8 cellular contexts compared by ENCODE assay signal in the genomic region with DNA sequence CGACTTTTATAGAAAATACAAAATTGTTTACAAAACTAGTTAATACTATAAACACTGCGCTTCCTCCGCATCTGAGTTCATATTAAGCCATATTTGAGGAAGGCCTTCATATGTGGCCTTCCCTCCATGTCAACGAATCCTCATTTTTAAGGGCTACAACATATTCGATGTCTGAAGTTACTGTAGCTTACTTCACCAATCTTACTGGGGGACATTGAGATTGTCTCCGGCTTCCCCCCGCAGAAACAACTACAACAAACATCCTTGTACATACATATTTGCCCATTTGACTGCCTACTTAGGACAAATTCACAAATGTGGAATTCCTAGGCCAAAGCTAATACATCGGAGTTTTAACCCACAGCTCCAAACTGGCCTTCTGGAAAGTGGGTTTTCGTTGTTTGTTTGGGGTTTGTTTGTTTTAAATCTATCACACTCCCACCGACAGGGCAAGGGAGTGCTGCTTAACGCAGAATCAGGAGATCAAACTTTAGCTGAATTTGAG. TPM values are rescaled to one million over a fixed set of nuclear protein-coding genes. Genes with fewer than 3 reads are reported as not detected.
DNase-seq lines count a peak whose midpoint lies in the region; ATAC-seq and TF ChIP-seq lines count a peak whose summit lies in the region.

No MANE protein-coding gene starts in this region.

- H3K27ac ChIP-seq in AG04450 (ENCODE audit: low read depth, low read length) = peak overlapping the region; percentile 72
- H3K27ac ChIP-seq in mesendoderm (ENCODE audit: low read depth, low read length) = no peak overlapping the region

- no CpG with 5 or more reads among the region's 11 CpGs for WGBS in mesendoderm (ENCODE audit: extremely low coverage, insufficient coverage, low lambda C conversion rate)

- H2BK15ac ChIP-seq in mesendoderm (replicated peaks; ENCODE audit: low read depth) = no peak overlapping the region

- H3K56ac ChIP-seq in mesendoderm (ENCODE audit: low read length) = peak overlapping the region; percentile 82

- no peak overlapping the region for H2BK120ac ChIP-seq in mesendoderm (ENCODE audit: low read depth, low read length)

- peak; percentile 10 for ATAC-seq in HG02588 (IDR thresholded peaks at IDR 0.05; ENCODE audit: unreplicated experiment)
- no peak for ATAC-seq in GM19023 (IDR thresholded peaks at IDR 0.05; ENCODE audit: unreplicated experiment)

- H3K4me2 ChIP-seq in mesendoderm (ENCODE audit: low read length) = peak overlapping the region; percentile 19

- POLR2A ChIA-PET in AG04450 (lab: Yijun Ruan, JAX) = interaction anchor here (0.6 to 0.7 kb wide), 2 partner anchors 22 to 694 kb away, joined by 3 read pairs; no protein-coding TSS in a partner anchor

- no peak overlapping the region for H4K5ac ChIP-seq in mesendoderm (ENCODE audit: low read length)

- H3K4me3 ChIP-seq in AG04450 (ENCODE audit: low read depth, low read length) = peak overlapping the region; percentile 97
- peak overlapping the region; percentile 95 for H3K4me3 ChIP-seq in astrocyte of the cerebellum (ENCODE audit: low read depth, low read length)
- H3K4me3 ChIP-seq in mesendoderm (ENCODE audit: low read length) = peak overlapping the region; percentile 49

- H3K18ac ChIP-seq in mesendoderm (ENCODE audit: low read length) = peak overlapping the region; percentile 84

- CTCF ChIA-PET in AG04450 (lab: Charles Lee) = interaction anchor here (0.5 to 1.4 kb wide), 7 partner anchors 11 to 547 kb away, joined by 3 to 8 read pairs (median 4); a partner anchor contains a TSS

- H3K36me3 ChIP-seq in mesendoderm (ENCODE audit: control insufficient read depth, insufficient read depth, low read length) = peaks cover 2% of the 10 kb centered on the region

- H4K8ac ChIP-seq in mesendoderm (ENCODE audit: low read depth, low read length) = no peak overlapping the region

- H3K79me1 ChIP-seq in mesendoderm (ENCODE audit: low read length) = peaks cover 3% of the 10 kb centered on the region

- no peak overlapping the region for H2BK5ac ChIP-seq in mesendoderm (ENCODE audit: low read length)

- H3K23ac ChIP-seq in mesendoderm (ENCODE audit: low read length) = no peak overlapping the region

- H3K27me3 ChIP-seq in AG04450 (ENCODE audit: control insufficient read depth, insufficient read depth, low read length) = no peaks in the 10 kb centered on the region
- no peaks in the 10 kb centered on the region for H3K27me3 ChIP-seq in mesendoderm (ENCODE audit: insufficient read depth, low read length, poor library complexity)

- H3K9me3 ChIP-seq in AG04450 (ENCODE audit: control insufficient read depth, insufficient read depth, low read length) = peaks cover 6% of the 10 kb centered on the region; the same call in 1 of the 2 replicates

- peak overlapping the region; percentile 62 for H3K9ac ChIP-seq in mesendoderm (ENCODE audit: low read length)

- H3K79me2 ChIP-seq in mesendoderm (ENCODE audit: control insufficient read depth, insufficient read depth, low read length) = no peaks in the 10 kb centered on the region

- H3K4me1 ChIP-seq in mesendoderm (ENCODE audit: control insufficient read depth, low read depth, low read length) = no peaks in the 10 kb centered on the region

- no peak overlapping the region for H2AK5ac ChIP-seq in mesendoderm (ENCODE audit: low read length)

- in situ Hi-C loops in astrocyte of the cerebellum (cut with HindIII; ENCODE audit: low sequenced_read_pairs) = no loop called here

- DNase-seq in AG04450 (ENCODE audit: low read depth, low spot score) = no peak
- no peak for DNase-seq in astrocyte of the cerebellum (ENCODE audit: low read depth)
- DNase-seq in mesendoderm = no peak
- no peak for DNase-seq in AG20443 (ENCODE audit: low spot score)
- no peak for DNase-seq in GDM1 (lab: John Stamatoyannopoulos, UW)
- no peak for DNase-seq in NCI-H1436 (lab: John Stamatoyannopoulos, UW)

- peak overlapping the region; percentile 65 for H3K4ac ChIP-seq in mesendoderm (ENCODE audit: low read depth, low read length)

- TF ChIP-seq CTCF in AG04450 (IDR thresholded peaks at IDR 0.05; ENCODE audit: low read depth, low read length) = no peak
- no peak for TF ChIP-seq CTCF in astrocyte of the cerebellum (IDR thresholded peaks at IDR 0.05; ENCODE audit: low read depth, low read length, missing control alignments)

RNA-seq across cellular contexts. Expression of a gene that starts 0.6 kb away (rescaled TPM):
- 258 and 303 TPM in 2 replicates for polyA plus RNA-seq in AG04450 (2011; rRNA removed)
- polyA minus RNA-seq in AG04450 (2011; rRNA and poly(A)+ RNA removed) = 487 and 548 TPM in 2 replicates
- polyA plus RNA-seq in mesendoderm (2013, experiment 1 of 2) = 8.0 TPM
- 9.0 TPM for polyA plus RNA-seq in mesendoderm (2013, experiment 2 of 2)

RNA-seq across cellular contexts. Expression of a gene that starts 10.4 kb away (rescaled TPM):
- polyA plus RNA-seq in AG04450 (2011; rRNA removed) = 2.8 and 3.7 TPM in 2 replicates
- 3.4 and 5.4 TPM in 2 replicates for polyA minus RNA-seq in AG04450 (2011; rRNA and poly(A)+ RNA removed)
- 0.17 TPM for polyA plus RNA-seq in mesendoderm (2013, experiment 1 of 2)
- polyA plus RNA-seq in mesendoderm (2013, experiment 2 of 2) = 0.17 TPM
